Comparison of ENCODE assay signal across 32 cellular contexts in genomic region chr11:64115751-64116522, GRCh38.
"Had no signal": no experiment of that assay in that cellular context is flagged by ENCODE, and none has a peak within 500 bp of the region (broad histone marks: within the 10 kb centered on the region; RNA-seq: fewer than 3 reads in every experiment).

No MANE protein-coding gene starts in this region.

- ATAC-seq: activated CD4-positive, alpha-beta T cell treated with anti-CD3 and anti-CD28 coated beads for 36 hours; activated CD8-positive, alpha-beta memory T cell treated with anti-CD3 and anti-CD28 coated beads, Interleukin-2, amount 10 ng/mL, durations not matched to agents 7 days and 5 days; activated CD8-positive, alpha-beta T cell treated with anti-CD3 and anti-CD28 coated beads, Interleukin-2, amount 10 ng/mL, durations not matched to agents 7 days and 5 days; activated naive CD8-positive, alpha-beta T cell treated with anti-CD3 and anti-CD28 coated beads, Interleukin-2, amount 50 U/mL, for 24 hours; effector memory CD8-positive, alpha-beta T cell; foreskin keratinocyte; gastrocnemius medialis had no signal

- H3K9me3 Mint-ChIP-seq: activated CD4-positive, alpha-beta memory T cell treated with anti-CD3 and anti-CD28 coated beads for 36 hours; activated CD4-positive, alpha-beta T cell treated with anti-CD3 and anti-CD28 coated beads, Interleukin-2, amount 10 ng/mL, durations not matched to agents 24 days and 14 days; activated naive CD4-positive, alpha-beta T cell treated with anti-CD3 and anti-CD28 coated beads for 36 hours; activated naive CD4-positive, alpha-beta T cell treated with anti-CD3 and anti-CD28 coated beads, Interleukin-2, amount 50 U/mL, for 24 hours; activated naive CD8-positive, alpha-beta T cell treated with anti-CD3 and anti-CD28 coated beads for 36 hours; activated naive CD8-positive, alpha-beta T cell treated with anti-CD3 and anti-CD28 coated beads, Interleukin-2, amount 50 U/mL, for 24 hours; activated T-helper 1 cell treated with anti-CD3 and anti-CD28 coated beads, Interleukin-12 subunit alpha, Interleukin-12 subunit beta, Interleukin-2, Interleukin-4 antibody, amounts not matched to agents 30 ng/mL and 10 ng/mL and 1 ng/mL, durations not matched to agents 14 hours and 24 hours and 36 hours; activated T-helper 2 cell treated with anti-CD3 and anti-CD28 coated beads, Interferon-gamma antibody, Interleukin-2, Interleukin-4, amounts not matched to agents 10 μg/mL and 5 μg/mL and 100 μg/mL, durations not matched to agents 14 hours and 24 hours and 36 hours; central memory CD8-positive, alpha-beta T cell; dendritic cell treated with granulocyte-macrophage colony-stimulating factor and Interleukin-4, amounts not matched to agents 40 ng/mL and 50 ng/mL, for 4 days; effector memory CD8-positive, alpha-beta T cell had no signal

- H3K4me1 Mint-ChIP-seq: activated CD4-positive, alpha-beta T cell treated with anti-CD3 and anti-CD28 coated beads for 36 hours; activated CD4-positive, alpha-beta T cell treated with anti-CD3 and anti-CD28 coated beads, Interleukin-2, amount 10 ng/mL, durations not matched to agents 24 days and 14 days; activated CD8-positive, alpha-beta memory T cell treated with anti-CD3 and anti-CD28 coated beads, Interleukin-2, amount 10 ng/mL, durations not matched to agents 7 days and 5 days; activated naive CD4-positive, alpha-beta T cell treated with anti-CD3 and anti-CD28 coated beads, Interleukin-2, amount 50 U/mL, for 24 hours; activated naive CD8-positive, alpha-beta T cell treated with anti-CD3 and anti-CD28 coated beads for 36 hours; central memory CD8-positive, alpha-beta T cell had no signal

- H3K27ac Mint-ChIP-seq: activated CD4-positive, alpha-beta memory T cell treated with anti-CD3 and anti-CD28 coated beads for 36 hours; activated CD4-positive, alpha-beta T cell treated with anti-CD3 and anti-CD28 coated beads for 36 hours; activated CD4-positive, alpha-beta T cell treated with anti-CD3 and anti-CD28 coated beads, Interleukin-2, amount 10 ng/mL, durations not matched to agents 24 days and 14 days; activated CD8-positive, alpha-beta memory T cell treated with anti-CD3 and anti-CD28 coated beads, Interleukin-2, amount 10 ng/mL, durations not matched to agents 7 days and 5 days; activated CD8-positive, alpha-beta T cell treated with anti-CD3 and anti-CD28 coated beads, Interleukin-2, amount 10 ng/mL, durations not matched to agents 7 days and 5 days; activated naive CD4-positive, alpha-beta T cell treated with anti-CD3 and anti-CD28 coated beads for 36 hours; activated naive CD4-positive, alpha-beta T cell treated with anti-CD3 and anti-CD28 coated beads, Interleukin-2, amount 50 U/mL, for 24 hours; activated naive CD8-positive, alpha-beta T cell treated with anti-CD3 and anti-CD28 coated beads for 36 hours; activated naive CD8-positive, alpha-beta T cell treated with anti-CD3 and anti-CD28 coated beads, Interleukin-2, amount 50 U/mL, for 24 hours; activated T-helper 1 cell treated with anti-CD3 and anti-CD28 coated beads, Interleukin-12 subunit alpha, Interleukin-12 subunit beta, Interleukin-2, Interleukin-4 antibody, amounts not matched to agents 30 ng/mL and 10 ng/mL and 1 ng/mL, durations not matched to agents 14 hours and 24 hours and 36 hours; activated T-helper 2 cell treated with anti-CD3 and anti-CD28 coated beads, Interferon-gamma antibody, Interleukin-2, Interleukin-4, amounts not matched to agents 10 μg/mL and 5 μg/mL and 100 μg/mL, durations not matched to agents 14 hours and 24 hours and 36 hours; dendritic cell treated with granulocyte-macrophage colony-stimulating factor and Interleukin-4, amounts not matched to agents 40 ng/mL and 50 ng/mL, for 4 days; effector memory CD8-positive, alpha-beta T cell had no signal

- H3K27me3 ChIP-seq: adrenal gland, esophagus muscularis mucosa, foreskin keratinocyte, gastrocnemius medialis had no signal

- H3K4me3 Mint-ChIP-seq: activated CD4-positive, alpha-beta memory T cell treated with anti-CD3 and anti-CD28 coated beads for 36 hours; activated CD4-positive, alpha-beta T cell treated with anti-CD3 and anti-CD28 coated beads for 36 hours; activated CD4-positive, alpha-beta T cell treated with anti-CD3 and anti-CD28 coated beads, Interleukin-2, amount 10 ng/mL, durations not matched to agents 24 days and 14 days; activated CD8-positive, alpha-beta memory T cell treated with anti-CD3 and anti-CD28 coated beads, Interleukin-2, amount 10 ng/mL, durations not matched to agents 7 days and 5 days; activated CD8-positive, alpha-beta T cell treated with anti-CD3 and anti-CD28 coated beads, Interleukin-2, amount 10 ng/mL, durations not matched to agents 7 days and 5 days; activated naive CD4-positive, alpha-beta T cell treated with anti-CD3 and anti-CD28 coated beads for 36 hours; activated naive CD4-positive, alpha-beta T cell treated with anti-CD3 and anti-CD28 coated beads, Interleukin-2, amount 50 U/mL, for 24 hours; activated naive CD8-positive, alpha-beta T cell treated with anti-CD3 and anti-CD28 coated beads for 36 hours; activated naive CD8-positive, alpha-beta T cell treated with anti-CD3 and anti-CD28 coated beads, Interleukin-2, amount 50 U/mL, for 24 hours; activated T-helper 1 cell treated with anti-CD3 and anti-CD28 coated beads, Interleukin-12 subunit alpha, Interleukin-12 subunit beta, Interleukin-2, Interleukin-4 antibody, amounts not matched to agents 30 ng/mL and 10 ng/mL and 1 ng/mL, durations not matched to agents 14 hours and 24 hours and 36 hours; central memory CD8-positive, alpha-beta T cell; dendritic cell treated with granulocyte-macrophage colony-stimulating factor and Interleukin-4, amounts not matched to agents 40 ng/mL and 50 ng/mL, for 4 days; effector memory CD8-positive, alpha-beta T cell had no signal

- H3K9me3 ChIP-seq: adrenal gland, esophagus muscularis mucosa, gastrocnemius medialis had no signal

- H3K27ac ChIP-seq: adrenal gland, brain microvascular endothelial cell, coronary artery, esophagus muscularis mucosa, foreskin keratinocyte, gastrocnemius medialis had no signal

- H3K27me3 Mint-ChIP-seq: activated CD4-positive, alpha-beta memory T cell treated with anti-CD3 and anti-CD28 coated beads for 36 hours; activated CD4-positive, alpha-beta T cell treated with anti-CD3 and anti-CD28 coated beads for 36 hours; activated CD4-positive, alpha-beta T cell treated with anti-CD3 and anti-CD28 coated beads, Interleukin-2, amount 10 ng/mL, durations not matched to agents 24 days and 14 days; activated CD8-positive, alpha-beta memory T cell treated with anti-CD3 and anti-CD28 coated beads, Interleukin-2, amount 10 ng/mL, durations not matched to agents 7 days and 5 days; activated naive CD4-positive, alpha-beta T cell treated with anti-CD3 and anti-CD28 coated beads, Interleukin-2, amount 50 U/mL, for 24 hours; activated naive CD8-positive, alpha-beta T cell treated with anti-CD3 and anti-CD28 coated beads for 36 hours; activated naive CD8-positive, alpha-beta T cell treated with anti-CD3 and anti-CD28 coated beads, Interleukin-2, amount 50 U/mL, for 24 hours; central memory CD8-positive, alpha-beta T cell; effector memory CD8-positive, alpha-beta T cell had no signal

- H3K4me1 ChIP-seq: adrenal gland had no signal

- H3K36me3 ChIP-seq: adrenal gland, brain microvascular endothelial cell, gastrocnemius medialis had no signal

- H3K36me3 Mint-ChIP-seq: activated CD4-positive, alpha-beta memory T cell treated with anti-CD3 and anti-CD28 coated beads for 36 hours; activated CD8-positive, alpha-beta memory T cell treated with anti-CD3 and anti-CD28 coated beads, Interleukin-2, amount 10 ng/mL, durations not matched to agents 7 days and 5 days; activated naive CD4-positive, alpha-beta T cell treated with anti-CD3 and anti-CD28 coated beads, Interleukin-2, amount 50 U/mL, for 24 hours; activated naive CD8-positive, alpha-beta T cell treated with anti-CD3 and anti-CD28 coated beads for 36 hours had no signal

- H3K4me3 ChIP-seq: adrenal gland, coronary artery, esophagus muscularis mucosa, gastrocnemius medialis had no signal

- DNase-seq: activated CD4-positive, alpha-beta memory T cell treated with anti-CD3 and anti-CD28 coated beads for 36 hours; activated CD4-positive, alpha-beta T cell treated with anti-CD3 and anti-CD28 coated beads for 36 hours; activated CD4-positive, alpha-beta T cell treated with anti-CD3 and anti-CD28 coated beads, Interleukin-2, amount 10 ng/mL, durations not matched to agents 24 days and 14 days; activated CD4-positive, CD25-positive, alpha-beta regulatory T cell; activated CD4-positive, CD25-positive, alpha-beta regulatory T cell treated with anti-CD3 and anti-CD28 coated beads, Interleukin-2, amount 50 U/mL, for 72 hours; activated CD8-positive, alpha-beta memory T cell treated with anti-CD3 and anti-CD28 coated beads, Interleukin-2, amount 10 ng/mL, durations not matched to agents 7 days and 5 days; activated CD8-positive, alpha-beta memory T cell treated with anti-CD3 and anti-CD28 coated beads, Interleukin-2, amount 50 U/mL, for 4 hours; activated CD8-positive, alpha-beta T cell treated with anti-CD3 and anti-CD28 coated beads, Interleukin-2, amount 10 ng/mL, durations not matched to agents 7 days and 5 days; activated effector memory CD4-positive, alpha-beta T cell treated with anti-CD3 and anti-CD28 coated beads, Interleukin-2, amount 50 U/mL, for 16 hours; activated naive CD4-positive, alpha-beta T cell treated with anti-CD3 and anti-CD28 coated beads for 36 hours; activated naive CD8-positive, alpha-beta T cell treated with anti-CD3 and anti-CD28 coated beads for 36 hours; activated naive CD8-positive, alpha-beta T cell treated with anti-CD3 and anti-CD28 coated beads, Interleukin-2, amount 50 U/mL, for 24 hours; activated T-cell treated with anti-CD3 and anti-CD28 coated beads, Interleukin-2, amount 50 U/mL, for 1 hour; activated T-cell treated with anti-CD3 and anti-CD28 coated beads, Interleukin-2, amount 50 U/mL, for 48 hours; adrenal gland; amygdala; aorta; brain microvascular endothelial cell; effector CD4-positive, alpha-beta T cell; effector memory CD8-positive, alpha-beta T cell; erythroblast; foreskin keratinocyte; gastrocnemius medialis; glutamatergic neuron; T-helper 2 cell had no signal
